In the genomic region with DNA sequence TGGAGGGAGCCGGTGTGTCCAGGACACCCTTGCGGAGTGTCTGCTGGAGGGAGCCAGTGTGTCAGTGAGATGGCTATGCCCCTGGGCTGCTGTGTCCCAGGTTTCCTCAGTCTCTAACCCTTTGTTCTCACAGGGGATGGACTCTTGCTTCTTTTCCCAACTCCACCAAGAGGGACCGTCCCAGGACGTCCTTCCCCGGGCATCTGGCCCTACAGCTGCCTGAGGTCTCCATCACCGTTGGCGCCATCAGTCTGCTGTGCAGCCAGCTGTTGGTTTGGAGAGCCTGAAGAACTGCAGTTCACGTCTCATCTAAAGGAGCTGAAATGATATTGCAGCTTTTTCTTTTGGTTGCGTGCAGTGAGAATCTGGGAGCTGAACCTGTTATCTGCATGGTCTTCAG, we compare ENCODE assay signal across 19 cellular contexts.
DNase-seq lines count a peak whose midpoint lies in the region; ATAC-seq and TF ChIP-seq lines count a peak whose summit lies in the region.
"Had no signal": no experiment of that assay in that cellular context is flagged by ENCODE, and none has a peak within 500 bp of the region (broad histone marks: within the 10 kb centered on the region; RNA-seq: fewer than 3 reads in every experiment).

No MANE protein-coding gene starts in this region.

- ATAC-seq in heart left ventricle (peak in 3 of 4 donors; percentile 4 to 30 (median 9)), GM18867 (IDR thresholded peaks at IDR 0.05; ENCODE audit: unreplicated experiment) (no peak)
- ATAC-seq: A549, HepG2 had no signal

- H3K4me1 Mint-ChIP-seq in nephron: peaks cover 37% of the 10 kb centered on the region

- no peaks in the 10 kb centered on the region for H3K9me3 Mint-ChIP-seq in nephron

- 81 to 91% (median 85%) methylated on average over 9 of the region's 9 CpGs for WGBS in heart left ventricle, 4 donors
- 87% methylated on average over 9 of the region's 9 CpGs for WGBS in mesenchymal stem cell

- TF ChIP-seq POLR2A in heart left ventricle (IDR thresholded peaks at IDR 0.05): no peak

- H2BK12ac ChIP-seq in mesenchymal stem cell (ENCODE audit: low read length in 2 of 2): no peak overlapping the region

- H3K27me3 Mint-ChIP-seq in nephron (ENCODE audit: low read depth): peaks cover 5% of the 10 kb centered on the region

- H3K36me3 ChIP-seq in heart left ventricle: no peaks in the 10 kb centered on the region
- H3K36me3 ChIP-seq in left ventricle myocardium inferior: no peaks in the 10 kb centered on the region
- H3K36me3 ChIP-seq in mesenchymal stem cell (ENCODE audit: control insufficient read depth in 1 of 2, insufficient read depth in 2 of 2, low read depth in 1 of 2, low read length in 2 of 2): peaks cover 0 to 2% of the 10 kb centered on the region in 2 experiments
- H3K36me3 ChIP-seq: BE2C, Peyer's patch had no signal

- DNase-seq in heart left ventricle: peak in 1 of 5 donors; percentile 42
- DNase-seq in left ventricle myocardium inferior: no peak
- no peak for DNase-seq in caudate nucleus (lab: John Stamatoyannopoulos, UW)
- DNase-seq in mesenchymal stem cell: no peak
- no peak for DNase-seq in middle frontal gyrus (ENCODE audit: extremely low spot score, low spot score)
- DNase-seq: BE2C; Caco-2; CD4-positive, alpha-beta memory T cell; DMS153; H7; KBM-7; NCI-H1105; NCI-H226 had no signal

- H2BK15ac ChIP-seq in mesenchymal stem cell (ENCODE audit: low read depth, poor library complexity, severe bottlenecking): no peak overlapping the region

- H3K27ac ChIP-seq in heart left ventricle: peak overlapping the region in 1 of 12 donors; percentile 18
- no peak overlapping the region for H3K27ac ChIP-seq in left ventricle myocardium inferior (replicated peaks)
- H3K27ac ChIP-seq in caudate nucleus (ENCODE audit: low read depth, low read length): peak overlapping the region; percentile 13
- H3K27ac ChIP-seq in mesenchymal stem cell (ENCODE audit: low read length, poor library complexity, severe bottlenecking): no peak overlapping the region
- H3K27ac ChIP-seq: HL-60, Peyer's patch had no signal

- H3K9ac ChIP-seq in mesenchymal stem cell (ENCODE audit: low read length): no peak overlapping the region

- H3K27me3 ChIP-seq in heart left ventricle: no peaks in the 10 kb centered on the region
- H3K27me3 ChIP-seq in left ventricle myocardium inferior (ENCODE audit: low read depth): no peaks in the 10 kb centered on the region
- H3K27me3 ChIP-seq in mesenchymal stem cell (ENCODE audit: control insufficient read depth in 1 of 2, insufficient read depth in 1 of 2, low read length in 2 of 2): peaks cover 0 to 14% of the 10 kb centered on the region in 2 experiments
- H3K27me3 ChIP-seq: BE2C, Peyer's patch had no signal

- H2BK5ac ChIP-seq in mesenchymal stem cell (ENCODE audit: low read depth, low read length, poor library complexity, severe bottlenecking): no peak overlapping the region

- no peak overlapping the region for H2AK5ac ChIP-seq in mesenchymal stem cell (ENCODE audit: low read length, severe bottlenecking)

- no peak overlapping the region for H3K18ac ChIP-seq in mesenchymal stem cell (ENCODE audit: low read depth in 1 of 2, low read length in 2 of 2)

- no peaks in the 10 kb centered on the region for H3K36me3 Mint-ChIP-seq in nephron (ENCODE audit: low read depth)

- no peak overlapping the region for H3K4me3 Mint-ChIP-seq in nephron

- no peak overlapping the region for H3K4me3 ChIP-seq in heart left ventricle
- no peak overlapping the region for H3K4me3 ChIP-seq in left ventricle myocardium inferior
- H3K4me3 ChIP-seq in mesenchymal stem cell (ENCODE audit: insufficient read depth in 1 of 2, low read depth in 1 of 2, low read length in 2 of 2): no peak overlapping the region
- H3K4me3 ChIP-seq: A549, Peyer's patch had no signal

- no peak for TF ChIP-seq CTCF in heart left ventricle (IDR thresholded peaks at IDR 0.05)
- no peak for TF ChIP-seq CTCF in left ventricle myocardium inferior (IDR thresholded peaks at IDR 0.05; ENCODE audit: borderline replicate concordance)
- no peak for TF ChIP-seq CTCF in nephron (IDR thresholded peaks at IDR 0.05; ENCODE audit: unreplicated experiment in 3 of 3)

- peak overlapping the region; percentile 68 to 85 (median 72) for H3K27ac Mint-ChIP-seq in nephron

- H3K14ac ChIP-seq in mesenchymal stem cell (ENCODE audit: low read length in 2 of 2): no peak overlapping the region

- H3K23ac ChIP-seq in mesenchymal stem cell (ENCODE audit: low read length in 2 of 2): no peak overlapping the region

- H4K91ac ChIP-seq in mesenchymal stem cell (ENCODE audit: low read length): no peak overlapping the region

- H2BK120ac ChIP-seq in mesenchymal stem cell (ENCODE audit: low read depth, low read length): no peak overlapping the region

- intact Hi-C loops in heart left ventricle (cut with DNase I): no loop called here
- intact Hi-C loops in left ventricle myocardium inferior (cut with micrococcal nuclease): no loop called here

- H3K4me1 ChIP-seq in heart left ventricle: peaks cover 0 to 23% (median 9%) of the 10 kb centered on the region in 12 donors
- H3K4me1 ChIP-seq in left ventricle myocardium inferior: peaks cover 22% of the 10 kb centered on the region
- H3K4me1 ChIP-seq in mesenchymal stem cell (ENCODE audit: control insufficient read depth, insufficient read depth, low read depth, low read length): peaks cover 15% of the 10 kb centered on the region
- H3K4me1 ChIP-seq: BE2C, Caco-2 had no signal

- H3K9me3 ChIP-seq in heart left ventricle: no peaks in the 10 kb centered on the region
- no peaks in the 10 kb centered on the region for H3K9me3 ChIP-seq in left ventricle myocardium inferior (replicated peaks)
- no peaks in the 10 kb centered on the region for H3K9me3 ChIP-seq in mesenchymal stem cell (ENCODE audit: control insufficient read depth, low read length)
- H3K9me3 ChIP-seq: A549, BE2C, Caco-2, Peyer's patch had no signal

- H2AFZ ChIP-seq in mesenchymal stem cell (ENCODE audit: low read depth, low read length): no peak overlapping the region

- no peak overlapping the region for H3K4ac ChIP-seq in mesenchymal stem cell (ENCODE audit: low read depth in 1 of 2, low read length in 2 of 2)

- H3K4me2 ChIP-seq in mesenchymal stem cell (ENCODE audit: low read length, poor library complexity, severe bottlenecking): no peak overlapping the region
- H3K4me2 ChIP-seq: A549 had no signal

- H4K8ac ChIP-seq in mesenchymal stem cell (ENCODE audit: low read length): no peak overlapping the region

- no peaks in the 10 kb centered on the region for H3K79me1 ChIP-seq in mesenchymal stem cell (replicated peaks; ENCODE audit: low read length, poor library complexity, severe bottlenecking)
